In the genomic region with DNA sequence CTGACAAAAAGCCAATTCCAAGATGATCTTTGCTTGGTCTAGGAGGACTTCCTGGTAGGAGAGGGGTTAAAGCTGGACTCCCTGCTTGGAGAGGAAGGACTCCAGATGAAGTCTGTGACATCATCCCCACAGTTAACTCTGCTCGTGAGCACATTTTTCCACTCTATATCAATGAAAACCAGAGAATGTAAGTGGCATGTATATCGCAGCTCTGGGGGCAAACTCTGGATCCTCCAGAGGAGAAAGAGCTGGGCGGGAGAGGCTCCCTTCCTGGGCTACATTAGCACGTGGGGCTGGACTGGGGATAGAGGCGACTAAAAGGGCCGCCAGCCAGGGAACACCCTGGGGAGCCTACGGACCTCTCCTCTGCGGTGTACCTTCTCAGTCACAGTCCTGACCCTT, we compare ENCODE assay signal across 8 cellular contexts. TPM values are rescaled to one million over a fixed set of nuclear protein-coding genes. Genes with fewer than 3 reads are reported as not detected.
DNase-seq lines count a peak whose midpoint lies in the region; ATAC-seq and TF ChIP-seq lines count a peak whose summit lies in the region.

No MANE protein-coding gene starts in this region.

- H3K27ac Mint-ChIP-seq in T-helper 17 cell: peak overlapping the region; percentile 99

- H3K27me3 Mint-ChIP-seq in T-helper 17 cell: no peaks in the 10 kb centered on the region

- H3K4me3 Mint-ChIP-seq in T-helper 17 cell: peak overlapping the region; percentile 100

- no peak for TF ChIP-seq POLR2A in gastroesophageal sphincter (IDR thresholded peaks at IDR 0.05)
- no peak for TF ChIP-seq POLR2A in thyroid gland (IDR thresholded peaks at IDR 0.05)
- no peak for TF ChIP-seq POLR2A in lower leg skin (IDR thresholded peaks at IDR 0.05)

- H3K27ac ChIP-seq in gastroesophageal sphincter: peak overlapping the region; percentile 40 to 85 (median 76)
- peak overlapping the region; percentile 52 to 71 (median 56) for H3K27ac ChIP-seq in thyroid gland

- intact Hi-C loops in thyroid gland (cut with DNase I): no loop called here
- intact Hi-C loops in lower leg skin (cut with DNase I; ENCODE audit: low total_unique reads): no loop called here

- H3K27me3 ChIP-seq in gastroesophageal sphincter (no peaks in the 10 kb centered on the region), thyroid gland (no peaks in the 10 kb centered on the region)

- TF ChIP-seq CTCF in gastroesophageal sphincter (IDR thresholded peaks at IDR 0.05) (no peak), thyroid gland (IDR thresholded peaks at IDR 0.05) (no peak), lower leg skin (IDR thresholded peaks at IDR 0.05) (no peak)

- H3K9me3 ChIP-seq in T-helper 17 cell (ENCODE audit: control insufficient read depth, low read length, poor library complexity, severe bottlenecking): no peaks in the 10 kb centered on the region
- H3K9me3 ChIP-seq in gastroesophageal sphincter: no peaks in the 10 kb centered on the region
- H3K9me3 ChIP-seq in thyroid gland: no peaks in the 10 kb centered on the region

- peaks cover 0 to 74% (median 56%) of the 10 kb centered on the region in 3 donors for H3K4me1 ChIP-seq in gastroesophageal sphincter
- peaks cover 11 to 79% of the 10 kb centered on the region in 2 donors for H3K4me1 ChIP-seq in thyroid gland

- peaks cover 15% of the 10 kb centered on the region for H3K36me3 Mint-ChIP-seq in T-helper 17 cell (ENCODE audit: low read depth)

- H3K36me3 ChIP-seq in gastroesophageal sphincter (peaks cover 0 to 20% of the 10 kb centered on the region in 2 donors), thyroid gland (no peaks in the 10 kb centered on the region)

- peaks cover 53% of the 10 kb centered on the region for H3K4me1 Mint-ChIP-seq in T-helper 17 cell

- ATAC-seq in GM18511 (IDR thresholded peaks at IDR 0.05; ENCODE audit: unreplicated experiment) (peak; percentile 19), HG02588 (IDR thresholded peaks at IDR 0.05; ENCODE audit: unreplicated experiment) (peak; percentile 19), T-helper 17 cell (peak; percentile 34), gastroesophageal sphincter (no peak)

- WGBS in gastroesophageal sphincter (ENCODE audit: low coverage in 1 of 2), 2 donors: 15 to 27% methylated on average over 6 to 8 of the region's 8 CpGs
- WGBS in thyroid gland, 2 donors: 53 to 64% methylated on average over 8 of the region's 8 CpGs
- 26 to 34% methylated on average over 8 of the region's 8 CpGs for WGBS in lower leg skin, 2 donors

- no peak for DNase-seq in T-helper 17 cell
- no peak for DNase-seq in thyroid gland
- no peak for DNase-seq in DMS 273 (lab: John Stamatoyannopoulos, UW; ENCODE audit: unreplicated experiment)
- no peak for DNase-seq in lower leg skin (ENCODE audit: low spot score in 2 of 2)
- no peak for DNase-seq in occipital lobe (lab: John Stamatoyannopoulos, UW)

- H3K4me3 ChIP-seq in gastroesophageal sphincter (peak overlapping the region; percentile 26 to 37), thyroid gland (replicated peaks in 1 of 3) (no peak overlapping the region), lower leg skin (ENCODE audit: low read depth, poor library complexity, severe bottlenecking) (no peak overlapping the region)

- TF ChIP-seq EP300 in gastroesophageal sphincter (IDR thresholded peaks at IDR 0.05): no peak

RNA-seq across cellular contexts. Expression of a gene that starts 34.1 kb away (rescaled TPM):
- total RNA-seq in T-helper 17 cell: 1 to 10 TPM; 4.6 to 8.1 TPM
- total RNA-seq in gastroesophageal sphincter: 10 to 100 TPM; 32.8 to 56.2 (median 41.6) TPM
- total RNA-seq in thyroid gland: 10 to 100 TPM; 13.3 to 23.2 (median 18.3) TPM
- 10 to 100 TPM in 1 of 4 donors, 1 to 10 TPM in 3; 2.4 to 14.2 (median 5.3) TPM for total RNA-seq in lower leg skin
- 3.1 TPM for total RNA-seq in occipital lobe

RNA-seq across cellular contexts. Expression of a gene that starts 47.2 kb away (rescaled TPM):
- total RNA-seq in T-helper 17 cell (10 to 100 TPM; 28.4 to 35.2 TPM), gastroesophageal sphincter (10 to 100 TPM; 19.6 to 40.3 (median 36.5) TPM), thyroid gland (10 to 100 TPM; 37.6 to 54.1 (median 47.3) TPM), lower leg skin (10 to 100 TPM; 34.2 to 51.5 (median 40.3) TPM), occipital lobe (15.8 TPM)

RNA-seq across cellular contexts. Expression of a gene that starts 59.1 kb away (rescaled TPM):
- total RNA-seq in T-helper 17 cell: 10 to 100 TPM; 85.1 to 92.6 TPM
- 10 to 100 TPM; 29.9 to 35.6 (median 34.0) TPM for total RNA-seq in gastroesophageal sphincter
- total RNA-seq in thyroid gland: 10 to 100 TPM; 41.6 to 61.1 (median 49.3) TPM
- total RNA-seq in lower leg skin: 10 to 100 TPM; 50.4 to 80.0 (median 61.2) TPM
- total RNA-seq in occipital lobe: 20.7 TPM

Comparison
In these comparisons a context has a peak if more than half of its experiments do, and no peak if none do; other contexts are left out.
1. H3K4me3 ChIP-seq: peak in gastroesophageal sphincter (2 of 2); none in thyroid gland (0 of 3) and lower leg skin (single experiment).